Comparison of ENCODE assay signal across 38 cellular contexts in genomic region chr3:74329087-74329486, GRCh38.
"Had no signal": no experiment of that assay in that cellular context is flagged by ENCODE, and none has a peak within 500 bp of the region (broad histone marks: within the 10 kb centered on the region; RNA-seq: fewer than 3 reads in every experiment).

No MANE protein-coding gene starts in this region.

- H3K9me3 Mint-ChIP-seq: activated naive CD4-positive, alpha-beta T cell treated with anti-CD3 and anti-CD28 coated beads, Interleukin-2, amount 50 U/mL, for 24 hours; activated naive CD8-positive, alpha-beta T cell treated with anti-CD3 and anti-CD28 coated beads, Interleukin-2, amount 10 ng/mL, durations not matched to agents 7 days and 5 days; activated naive CD8-positive, alpha-beta T cell treated with anti-CD3 and anti-CD28 coated beads, Interleukin-2, amount 50 U/mL, for 24 hours; activated T-helper 17 cell treated with anti-CD3 and anti-CD28 coated beads, Interleukin-2, amount 50 U/mL, for 72 hours; brain had no signal

- H3K36me3 Mint-ChIP-seq: activated naive CD4-positive, alpha-beta T cell treated with anti-CD3 and anti-CD28 coated beads, Interleukin-2, amount 10 ng/mL, durations not matched to agents 7 days and 5 days; activated naive CD4-positive, alpha-beta T cell treated with anti-CD3 and anti-CD28 coated beads, Interleukin-2, amount 50 U/mL, for 24 hours; activated naive CD4-positive, alpha-beta T cell treated with anti-CD3 and anti-CD28 coated beads, Interleukin-2, amount 50 U/mL, for 72 hours; activated naive CD8-positive, alpha-beta T cell; activated naive CD8-positive, alpha-beta T cell treated with anti-CD3 and anti-CD28 coated beads for 36 hours; activated naive CD8-positive, alpha-beta T cell treated with anti-CD3 and anti-CD28 coated beads, Interleukin-2, amount 10 ng/mL, durations not matched to agents 7 days and 5 days; brain had no signal

- H3K4me1 ChIP-seq: adrenal gland, ascending aorta, body of pancreas, breast epithelium had no signal

- DNase-seq: activated effector memory CD4-positive, alpha-beta T cell treated with anti-CD3 and anti-CD28 coated beads, Interleukin-2, amount 50 U/mL, for 16 hours; activated effector memory CD4-positive, alpha-beta T cell treated with Interleukin-2 at 50 U/mL for 16 hours; activated gamma-delta T cell; activated gamma-delta T cell treated with Interleukin-2 at 50 U/mL for 16 hours; activated naive CD4-positive, alpha-beta T cell; activated naive CD4-positive, alpha-beta T cell treated with anti-CD3 and anti-CD28 coated beads for 36 hours; activated naive CD4-positive, alpha-beta T cell treated with anti-CD3 and anti-CD28 coated beads, Interleukin-2, amount 10 ng/mL, durations not matched to agents 7 days and 5 days; activated naive CD4-positive, alpha-beta T cell treated with anti-CD3 and anti-CD28 coated beads, Interleukin-2, amount 50 U/mL, for 16 hours; activated naive CD4-positive, alpha-beta T cell treated with Interleukin-2 at 50 U/mL for 16 hours; activated naive CD8-positive, alpha-beta T cell treated with anti-CD3 and anti-CD28 coated beads for 36 hours; activated naive CD8-positive, alpha-beta T cell treated with anti-CD3 and anti-CD28 coated beads, Interleukin-2, amount 10 ng/mL, durations not matched to agents 7 days and 5 days; activated naive CD8-positive, alpha-beta T cell treated with anti-CD3 and anti-CD28 coated beads, Interleukin-2, amount 50 U/mL, for 24 hours; activated T-cell treated with anti-CD3 and anti-CD28 coated beads, Interleukin-2, amount 50 U/mL, for 1 hour; activated T-cell treated with anti-CD3 and anti-CD28 coated beads, Interleukin-2, amount 50 U/mL, for 24 hours; activated T-cell treated with anti-CD3 and anti-CD28 coated beads, Interleukin-2, amount 50 U/mL, for 4 hours; activated T-cell treated with anti-CD3 and anti-CD28 coated beads, Interleukin-2, amount 50 U/mL, for 48 hours; activated T-cell treated with anti-CD3 and anti-CD28 coated beads, Interleukin-2, amount 50 U/mL, for 72 hours; adrenal gland; amniotic stem cell; amygdala; anterior cingulate cortex; aorta; body of pancreas; brain microvascular endothelial cell; caudate nucleus; central memory CD4-positive, alpha-beta T cell; cerebellar nuclear complex had no signal

- H3K27me3 ChIP-seq: adrenal gland, ascending aorta, body of pancreas, brain microvascular endothelial cell, breast epithelium, cardiac muscle cell had no signal

- H3K9me3 ChIP-seq: adrenal gland, ascending aorta, body of pancreas, breast epithelium had no signal

- H3K4me1 Mint-ChIP-seq: activated naive CD4-positive, alpha-beta T cell treated with anti-CD3 and anti-CD28 coated beads, Interleukin-2, amount 10 ng/mL, durations not matched to agents 7 days and 5 days; activated naive CD4-positive, alpha-beta T cell treated with anti-CD3 and anti-CD28 coated beads, Interleukin-2, amount 50 U/mL, for 24 hours; activated naive CD8-positive, alpha-beta T cell treated with anti-CD3 and anti-CD28 coated beads for 36 hours; activated naive CD8-positive, alpha-beta T cell treated with anti-CD3 and anti-CD28 coated beads, Interleukin-2, amount 10 ng/mL, durations not matched to agents 7 days and 5 days; activated naive CD8-positive, alpha-beta T cell treated with anti-CD3 and anti-CD28 coated beads, Interleukin-2, amount 50 U/mL, for 24 hours; activated T-helper 17 cell treated with anti-CD3 and anti-CD28 coated beads, Interleukin-2, amount 50 U/mL, for 72 hours; central memory CD8-positive, alpha-beta T cell had no signal

- H3K36me3 ChIP-seq: adrenal gland, brain microvascular endothelial cell, breast epithelium, cardiac muscle cell had no signal

- H3K27ac ChIP-seq: adrenal gland, ascending aorta, body of pancreas, brain microvascular endothelial cell, breast epithelium, cardiac muscle cell had no signal

- H3K4me3 Mint-ChIP-seq: activated naive CD4-positive, alpha-beta T cell treated with anti-CD3 and anti-CD28 coated beads for 36 hours; activated naive CD4-positive, alpha-beta T cell treated with anti-CD3 and anti-CD28 coated beads, Interleukin-2, amount 10 ng/mL, durations not matched to agents 7 days and 5 days; activated naive CD4-positive, alpha-beta T cell treated with anti-CD3 and anti-CD28 coated beads, Interleukin-2, amount 50 U/mL, for 24 hours; activated naive CD8-positive, alpha-beta T cell; activated naive CD8-positive, alpha-beta T cell treated with anti-CD3 and anti-CD28 coated beads for 36 hours; activated naive CD8-positive, alpha-beta T cell treated with anti-CD3 and anti-CD28 coated beads, Interleukin-2, amount 10 ng/mL, durations not matched to agents 7 days and 5 days; activated naive CD8-positive, alpha-beta T cell treated with anti-CD3 and anti-CD28 coated beads, Interleukin-2, amount 50 U/mL, for 24 hours; activated T-cell treated with anti-CD3 and anti-CD28 coated beads, Interleukin-2, amount 50 U/mL, for 24 hours; activated T-cell treated with anti-CD3 and anti-CD28 coated beads, Interleukin-2, amount 50 U/mL, for 4 hours; activated T-cell treated with anti-CD3 and anti-CD28 coated beads, Interleukin-2, amount 50 U/mL, for 72 hours; activated T-helper 1 cell treated with anti-CD3 and anti-CD28 coated beads, Interleukin-12 subunit alpha, Interleukin-12 subunit beta, Interleukin-2, Interleukin-4 antibody, amounts not matched to agents 30 ng/mL and 10 ng/mL and 1 ng/mL, durations not matched to agents 14 hours and 24 hours and 36 hours; activated T-helper 17 cell treated with anti-CD3 and anti-CD28 coated beads, Interleukin-2, amount 50 U/mL, for 72 hours; brain; central memory CD8-positive, alpha-beta T cell had no signal

- H3K27me3 Mint-ChIP-seq: activated naive CD4-positive, alpha-beta T cell treated with anti-CD3 and anti-CD28 coated beads, Interleukin-2, amount 10 ng/mL, durations not matched to agents 7 days and 5 days; activated naive CD4-positive, alpha-beta T cell treated with anti-CD3 and anti-CD28 coated beads, Interleukin-2, amount 50 U/mL, for 24 hours; activated naive CD8-positive, alpha-beta T cell; activated naive CD8-positive, alpha-beta T cell treated with anti-CD3 and anti-CD28 coated beads for 36 hours; activated naive CD8-positive, alpha-beta T cell treated with anti-CD3 and anti-CD28 coated beads, Interleukin-2, amount 10 ng/mL, durations not matched to agents 7 days and 5 days; activated naive CD8-positive, alpha-beta T cell treated with anti-CD3 and anti-CD28 coated beads, Interleukin-2, amount 50 U/mL, for 24 hours; activated T-cell treated with anti-CD3 and anti-CD28 coated beads, Interleukin-2, amount 50 U/mL, for 24 hours; activated T-helper 17 cell treated with anti-CD3 and anti-CD28 coated beads, Interleukin-2, amount 50 U/mL, for 72 hours; central memory CD8-positive, alpha-beta T cell had no signal

- H3K27ac Mint-ChIP-seq: activated naive CD4-positive, alpha-beta T cell treated with anti-CD3 and anti-CD28 coated beads for 36 hours; activated naive CD4-positive, alpha-beta T cell treated with anti-CD3 and anti-CD28 coated beads, Interleukin-2, amount 10 ng/mL, durations not matched to agents 7 days and 5 days; activated naive CD4-positive, alpha-beta T cell treated with anti-CD3 and anti-CD28 coated beads, Interleukin-2, amount 50 U/mL, for 24 hours; activated naive CD4-positive, alpha-beta T cell treated with anti-CD3 and anti-CD28 coated beads, Interleukin-2, amount 50 U/mL, for 72 hours; activated naive CD8-positive, alpha-beta T cell; activated naive CD8-positive, alpha-beta T cell treated with anti-CD3 and anti-CD28 coated beads for 36 hours; activated naive CD8-positive, alpha-beta T cell treated with anti-CD3 and anti-CD28 coated beads, Interleukin-2, amount 10 ng/mL, durations not matched to agents 7 days and 5 days; activated naive CD8-positive, alpha-beta T cell treated with anti-CD3 and anti-CD28 coated beads, Interleukin-2, amount 50 U/mL, for 24 hours; activated T-cell treated with anti-CD3 and anti-CD28 coated beads, Interleukin-2, amount 50 U/mL, for 24 hours; activated T-cell treated with anti-CD3 and anti-CD28 coated beads, Interleukin-2, amount 50 U/mL, for 72 hours; activated T-helper 1 cell treated with anti-CD3 and anti-CD28 coated beads, Interleukin-12 subunit alpha, Interleukin-12 subunit beta, Interleukin-2, Interleukin-4 antibody, amounts not matched to agents 30 ng/mL and 10 ng/mL and 1 ng/mL, durations not matched to agents 14 hours and 24 hours and 36 hours; activated T-helper 17 cell treated with anti-CD3 and anti-CD28 coated beads, Interleukin-2, amount 50 U/mL, for 72 hours; activated T-helper 2 cell treated with anti-CD3 and anti-CD28 coated beads, Interferon-gamma antibody, Interleukin-2, Interleukin-4, amounts not matched to agents 10 μg/mL and 5 μg/mL and 100 μg/mL, durations not matched to agents 14 hours and 24 hours and 36 hours; brain had no signal

- H3K4me3 ChIP-seq: adrenal gland, ascending aorta, body of pancreas, breast epithelium, cardiac muscle cell had no signal

- ATAC-seq: activated naive CD4-positive, alpha-beta T cell treated with anti-CD3 and anti-CD28 coated beads, Interleukin-2, amount 50 U/mL, for 72 hours; activated naive CD8-positive, alpha-beta T cell treated with anti-CD3 and anti-CD28 coated beads, Interleukin-2, amount 50 U/mL, for 24 hours; activated T-cell treated with anti-CD3 and anti-CD28 coated beads, Interleukin-2, amount 50 U/mL, for 4 hours; activated T-cell treated with anti-CD3 and anti-CD28 coated beads, Interleukin-2, amount 50 U/mL, for 72 hours; activated T-helper 17 cell treated with anti-CD3 and anti-CD28 coated beads, Interleukin-2, amount 50 U/mL, for 72 hours; body of pancreas had no signal
